1 cellular context compared by ENCODE assay signal in the genomic region with DNA sequence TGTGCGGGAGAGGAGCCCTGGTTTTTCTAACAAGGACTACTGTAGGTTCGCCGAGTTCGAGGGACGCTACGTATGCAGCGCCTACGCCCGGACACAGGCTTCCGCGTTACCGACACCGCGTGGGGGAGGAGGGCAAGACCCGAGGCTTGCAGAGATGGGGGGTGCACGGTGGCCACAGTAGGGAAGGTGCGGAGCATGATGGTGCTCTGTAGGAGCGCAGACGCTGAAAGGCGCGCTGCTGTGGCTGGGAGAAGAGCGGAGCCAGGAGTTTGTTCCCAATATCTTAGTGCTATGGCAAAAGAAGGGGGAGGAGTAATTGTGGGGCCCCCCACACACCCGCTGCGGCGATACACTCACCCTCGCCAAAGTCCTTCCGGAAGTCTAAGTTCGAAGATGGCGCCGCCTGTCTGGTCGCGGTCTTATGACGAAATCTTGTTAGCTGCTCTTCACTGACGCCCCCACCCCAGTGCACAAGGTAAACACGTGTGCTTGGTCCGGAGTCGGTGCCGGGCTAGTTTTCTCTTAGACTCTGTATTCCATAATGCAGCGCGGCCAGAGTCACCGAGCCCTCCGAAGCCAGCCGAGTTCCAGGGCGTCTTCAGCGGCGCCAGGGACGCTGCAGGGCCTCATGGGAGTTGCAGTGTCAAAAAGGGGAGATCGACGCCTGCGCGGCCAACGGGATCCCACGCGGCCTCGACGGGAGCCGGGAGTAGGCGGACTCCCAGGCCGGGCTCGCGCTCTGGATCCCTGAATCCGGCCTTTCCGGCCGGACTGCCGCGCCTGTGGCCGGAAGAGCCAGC.
TF ChIP-seq lines count a peak whose summit lies in the region.

Gene GTF3C2, minus strand, starts transcription at position 383 of the 800 bp plus-strand sequence. CDS start 13,210 bp downstream, outside the sequence.

TF ChIP-seq in HepG2, 621 proteins besides CTCF, POLR2A, EP300 and RAD21 (continued from another document):
- peak; percentile 96 for TF ChIP-seq NR2C2 (CRISPR knock-in tag; IDR thresholded peaks at IDR 0.05; ENCODE audit: borderline replicate concordance)
- TF ChIP-seq ATF5 (CRISPR knock-in tag; IDR thresholded peaks at IDR 0.05; ENCODE audit: low read depth): no peak
- no peak for TF ChIP-seq ZNF614 (CRISPR knock-in tag; IDR thresholded peaks at IDR 0.05; ENCODE audit: borderline replicate concordance)
- no peak for TF ChIP-seq EHMT2 (IDR thresholded peaks at IDR 0.05; ENCODE audit: borderline replicate concordance, low read depth, low read length)
- no peak for TF ChIP-seq IKZF1 (IDR thresholded peaks at IDR 0.05)
- TF ChIP-seq ZFP37 (CRISPR knock-in tag; IDR thresholded peaks at IDR 0.05; ENCODE audit: borderline replicate concordance): no peak; the same call in 1 of the 2 replicates
- TF ChIP-seq, protein P1, sequence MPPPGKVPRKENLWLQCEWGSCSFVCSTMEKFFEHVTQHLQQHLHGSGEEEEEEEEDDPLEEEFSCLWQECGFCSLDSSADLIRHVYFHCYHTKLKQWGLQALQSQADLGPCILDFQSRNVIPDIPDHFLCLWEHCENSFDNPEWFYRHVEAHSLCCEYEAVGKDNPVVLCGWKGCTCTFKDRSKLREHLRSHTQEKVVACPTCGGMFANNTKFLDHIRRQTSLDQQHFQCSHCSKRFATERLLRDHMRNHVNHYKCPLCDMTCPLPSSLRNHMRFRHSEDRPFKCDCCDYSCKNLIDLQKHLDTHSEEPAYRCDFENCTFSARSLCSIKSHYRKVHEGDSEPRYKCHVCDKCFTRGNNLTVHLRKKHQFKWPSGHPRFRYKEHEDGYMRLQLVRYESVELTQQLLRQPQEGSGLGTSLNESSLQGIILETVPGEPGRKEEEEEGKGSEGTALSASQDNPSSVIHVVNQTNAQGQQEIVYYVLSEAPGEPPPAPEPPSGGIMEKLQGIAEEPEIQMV (CRISPR knock-in tag; IDR thresholded peaks at IDR 0.05; ENCODE audit: low read depth): peak; percentile 70; the same call in 1 of the 2 replicates
- TF ChIP-seq, protein P2, sequence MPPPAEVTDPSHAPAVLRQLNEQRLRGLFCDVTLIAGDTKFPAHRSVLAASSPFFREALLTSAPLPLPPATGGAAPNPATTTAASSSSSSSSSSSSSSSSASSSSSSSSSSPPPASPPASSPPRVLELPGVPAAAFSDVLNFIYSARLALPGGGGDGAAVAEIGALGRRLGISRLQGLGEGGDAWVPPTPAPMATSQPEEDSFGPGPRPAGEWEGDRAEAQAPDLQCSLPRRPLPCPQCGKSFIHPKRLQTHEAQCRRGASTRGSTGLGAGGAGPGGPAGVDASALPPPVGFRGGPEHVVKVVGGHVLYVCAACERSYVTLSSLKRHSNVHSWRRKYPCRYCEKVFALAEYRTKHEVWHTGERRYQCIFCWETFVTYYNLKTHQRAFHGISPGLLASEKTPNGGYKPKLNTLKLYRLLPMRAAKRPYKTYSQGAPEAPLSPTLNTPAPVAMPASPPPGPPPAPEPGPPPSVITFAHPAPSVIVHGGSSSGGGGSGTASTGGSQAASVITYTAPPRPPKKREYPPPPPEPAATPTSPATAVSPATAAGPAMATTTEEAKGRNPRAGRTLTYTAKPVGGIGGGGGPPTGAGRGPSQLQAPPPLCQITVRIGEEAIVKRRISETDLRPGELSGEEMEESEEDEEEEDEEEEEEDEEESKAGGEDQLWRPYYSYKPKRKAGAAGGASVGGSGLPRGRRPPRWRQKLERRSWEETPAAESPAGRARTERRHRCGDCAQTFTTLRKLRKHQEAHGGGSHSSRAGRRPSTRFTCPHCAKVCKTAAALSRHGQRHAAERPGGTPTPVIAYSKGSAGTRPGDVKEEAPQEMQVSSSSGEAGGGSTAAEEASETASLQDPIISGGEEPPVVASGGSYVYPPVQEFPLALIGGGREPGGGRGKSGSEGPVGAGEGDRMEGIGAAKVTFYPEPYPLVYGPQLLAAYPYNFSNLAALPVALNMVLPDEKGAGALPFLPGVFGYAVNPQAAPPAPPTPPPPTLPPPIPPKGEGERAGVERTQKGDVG (CRISPR knock-in tag; IDR thresholded peaks at IDR 0.05; ENCODE audit: borderline replicate concordance): peak; percentile 71; the same call in 1 of the 2 replicates
- TF ChIP-seq ETV6 (CRISPR knock-in tag; conservative IDR thresholded peaks at IDR 0.05): 0 out of 2 replicates have a peak, but pooled peaks have one; percentile 72
- peak; percentile 55; the same call in 1 of the 2 replicates for TF ChIP-seq ZNF746 (CRISPR knock-in tag; IDR thresholded peaks at IDR 0.05)
- 0 out of 2 replicates have a peak, but pooled peaks have one; percentile 52 for TF ChIP-seq LBX2 (CRISPR knock-in tag; IDR thresholded peaks at IDR 0.05; ENCODE audit: borderline replicate concordance)
- TF ChIP-seq, protein P3, sequence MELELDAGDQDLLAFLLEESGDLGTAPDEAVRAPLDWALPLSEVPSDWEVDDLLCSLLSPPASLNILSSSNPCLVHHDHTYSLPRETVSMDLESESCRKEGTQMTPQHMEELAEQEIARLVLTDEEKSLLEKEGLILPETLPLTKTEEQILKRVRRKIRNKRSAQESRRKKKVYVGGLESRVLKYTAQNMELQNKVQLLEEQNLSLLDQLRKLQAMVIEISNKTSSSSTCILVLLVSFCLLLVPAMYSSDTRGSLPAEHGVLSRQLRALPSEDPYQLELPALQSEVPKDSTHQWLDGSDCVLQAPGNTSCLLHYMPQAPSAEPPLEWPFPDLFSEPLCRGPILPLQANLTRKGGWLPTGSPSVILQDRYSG (CRISPR knock-in tag; IDR thresholded peaks at IDR 0.05): no peak; the same call in 1 of the 2 replicates
- TF ChIP-seq ZNF224 (CRISPR knock-in tag; IDR thresholded peaks at IDR 0.05): no peak; the same call in 1 of the 2 replicates
- peak; percentile 77 for TF ChIP-seq ZMYM4 (CRISPR knock-in tag; IDR thresholded peaks at IDR 0.05)
- peak; percentile 84; the same call in 1 of the 2 replicates for TF ChIP-seq REXO4 (CRISPR knock-in tag; IDR thresholded peaks at IDR 0.05; ENCODE audit: borderline replicate concordance)
- TF ChIP-seq, protein P4, sequence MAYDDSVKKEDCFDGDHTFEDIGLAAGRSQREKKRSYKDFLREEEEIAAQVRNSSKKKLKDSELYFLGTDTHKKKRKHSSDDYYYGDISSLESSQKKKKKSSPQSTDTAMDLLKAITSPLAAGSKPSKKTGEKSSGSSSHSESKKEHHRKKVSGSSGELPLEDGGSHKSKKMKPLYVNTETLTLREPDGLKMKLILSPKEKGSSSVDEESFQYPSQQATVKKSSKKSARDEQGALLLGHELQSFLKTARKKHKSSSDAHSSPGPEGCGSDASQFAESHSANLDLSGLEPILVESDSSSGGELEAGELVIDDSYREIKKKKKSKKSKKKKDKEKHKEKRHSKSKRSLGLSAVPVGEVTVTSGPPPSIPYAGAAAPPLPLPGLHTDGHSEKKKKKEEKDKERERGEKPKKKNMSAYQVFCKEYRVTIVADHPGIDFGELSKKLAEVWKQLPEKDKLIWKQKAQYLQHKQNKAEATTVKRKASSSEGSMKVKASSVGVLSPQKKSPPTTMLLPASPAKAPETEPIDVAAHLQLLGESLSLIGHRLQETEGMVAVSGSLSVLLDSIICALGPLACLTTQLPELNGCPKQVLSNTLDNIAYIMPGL (CRISPR knock-in tag; IDR thresholded peaks at IDR 0.05; ENCODE audit: borderline replicate concordance in 1 of 2, low read depth in 1 of 2): peak in 1 of 2 experiments; percentile 84
- peak; percentile 85 for TF ChIP-seq SRSF1 (optimal IDR thresholded peaks at IDR 0.05; ENCODE audit: low read depth, low read length)
- peak; percentile 88 for TF ChIP-seq TFDP2 (CRISPR knock-in tag; IDR thresholded peaks at IDR 0.05)
- no peak for TF ChIP-seq PBX3 (CRISPR knock-in tag; IDR thresholded peaks at IDR 0.05; ENCODE audit: borderline replicate concordance)
- TF ChIP-seq, protein P5, sequence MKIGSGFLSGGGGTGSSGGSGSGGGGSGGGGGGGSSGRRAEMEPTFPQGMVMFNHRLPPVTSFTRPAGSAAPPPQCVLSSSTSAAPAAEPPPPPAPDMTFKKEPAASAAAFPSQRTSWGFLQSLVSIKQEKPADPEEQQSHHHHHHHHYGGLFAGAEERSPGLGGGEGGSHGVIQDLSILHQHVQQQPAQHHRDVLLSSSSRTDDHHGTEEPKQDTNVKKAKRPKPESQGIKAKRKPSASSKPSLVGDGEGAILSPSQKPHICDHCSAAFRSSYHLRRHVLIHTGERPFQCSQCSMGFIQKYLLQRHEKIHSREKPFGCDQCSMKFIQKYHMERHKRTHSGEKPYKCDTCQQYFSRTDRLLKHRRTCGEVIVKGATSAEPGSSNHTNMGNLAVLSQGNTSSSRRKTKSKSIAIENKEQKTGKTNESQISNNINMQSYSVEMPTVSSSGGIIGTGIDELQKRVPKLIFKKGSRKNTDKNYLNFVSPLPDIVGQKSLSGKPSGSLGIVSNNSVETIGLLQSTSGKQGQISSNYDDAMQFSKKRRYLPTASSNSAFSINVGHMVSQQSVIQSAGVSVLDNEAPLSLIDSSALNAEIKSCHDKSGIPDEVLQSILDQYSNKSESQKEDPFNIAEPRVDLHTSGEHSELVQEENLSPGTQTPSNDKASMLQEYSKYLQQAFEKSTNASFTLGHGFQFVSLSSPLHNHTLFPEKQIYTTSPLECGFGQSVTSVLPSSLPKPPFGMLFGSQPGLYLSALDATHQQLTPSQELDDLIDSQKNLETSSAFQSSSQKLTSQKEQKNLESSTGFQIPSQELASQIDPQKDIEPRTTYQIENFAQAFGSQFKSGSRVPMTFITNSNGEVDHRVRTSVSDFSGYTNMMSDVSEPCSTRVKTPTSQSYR (CRISPR knock-in tag; IDR thresholded peaks at IDR 0.05; ENCODE audit: borderline replicate concordance): peak; percentile 86
- TF ChIP-seq ZNF780A (CRISPR knock-in tag; IDR thresholded peaks at IDR 0.05): peak; percentile 58; the same call in 1 of the 2 replicates
- TF ChIP-seq CREB1 (IDR thresholded peaks at IDR 0.05): peak; percentile 98
- TF ChIP-seq CREB1 (CRISPR knock-in tag; IDR thresholded peaks at IDR 0.05): peak; percentile 99
